ENCODE assay signal across 14 cellular contexts in the genomic region with DNA sequence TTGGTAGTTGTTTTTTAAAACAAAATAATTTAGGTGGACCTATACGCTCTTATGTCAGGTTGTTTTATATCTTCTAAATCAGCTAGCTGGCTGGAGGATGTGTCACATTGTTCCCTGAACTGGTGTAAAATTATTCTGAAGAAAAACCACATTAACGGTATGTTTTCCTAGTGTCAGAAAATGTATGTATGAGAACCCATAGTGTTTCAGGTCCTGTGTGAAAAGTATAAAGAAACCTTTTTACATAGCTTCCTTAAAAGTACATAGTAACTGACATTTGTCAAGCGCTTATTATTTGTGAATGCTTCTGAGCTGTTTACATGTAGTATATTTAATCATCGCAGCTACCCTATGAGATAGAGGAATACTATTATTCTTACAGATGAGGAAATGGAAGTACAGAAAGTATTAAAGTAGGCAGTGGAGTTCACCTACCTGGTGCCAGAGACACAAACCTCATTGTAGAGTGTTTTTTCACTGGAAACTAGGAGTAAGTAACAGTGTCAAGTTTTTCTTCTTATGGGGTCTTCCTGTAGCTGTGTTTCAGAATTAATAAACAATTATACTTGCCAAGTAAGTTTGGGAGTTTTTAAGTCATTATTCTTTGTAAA. TPM values are rescaled to one million over a fixed set of nuclear protein-coding genes. Genes with fewer than 3 reads are reported as not detected.
A peak's percentile ranks its signal among the peaks of the same experiment; 100 is the strongest.
DNase-seq lines count a peak whose midpoint lies in the region; ATAC-seq and TF ChIP-seq lines count a peak whose summit lies in the region.
"Had no signal": no experiment of that assay in that cellular context is flagged by ENCODE, and none has a peak within 500 bp of the region (broad histone marks: within the 10 kb centered on the region; RNA-seq: fewer than 3 reads in every experiment).

No MANE protein-coding gene starts in this region.

- TF ChIP-seq POLR2A in breast epithelium (IDR thresholded peaks at IDR 0.05), result no peak

- peaks cover 5% of the 10 kb centered on the region; the same call in 1 of the 2 replicates for H4K20me1 ChIP-seq in PC-9 (ENCODE audit: insufficient read depth)

- POLR2A ChIA-PET in PC-9 (lab: Charles Lee; ENCODE audit: unreplicated experiment), result interaction anchor here (0.6 kb wide), 1 partner anchor 19 kb away, joined by 8 read pairs; no protein-coding TSS in a partner anchor

- H3K9me2 ChIP-seq in PC-9 (ENCODE audit: insufficient read depth), result no peaks in the 10 kb centered on the region

- CTCF ChIA-PET in PC-9 (lab: Charles Lee), result no interaction called here

- no peaks in the 10 kb centered on the region for H3F3A ChIP-seq in PC-9 (ENCODE audit: insufficient read depth, low read depth)

- peaks cover 88% of the 10 kb centered on the region for H3K4me1 Mint-ChIP-seq in activated T-cell treated with anti-CD3 and anti-CD28 coated beads, Interleukin-2, amount 50 U/mL, for 4 hours (ENCODE audit: low read depth)
- peaks cover 94% of the 10 kb centered on the region for H3K4me1 Mint-ChIP-seq in stimulated activated naive CD8-positive, alpha-beta T cell treated with anti-CD3 and anti-CD28 coated beads, Interleukin-15, Interleukin-2, amounts not matched to agents 100 ng/mL and 50 ng/mL, for 24 hours (ENCODE audit: low read depth)

- intact Hi-C loops in PC-9 (cut with micrococcal nuclease; ENCODE audit: unreplicated experiment), result no loop called here
- intact Hi-C loops in breast epithelium (cut with DNase I; ENCODE audit: low total_unique reads), result no loop called here

- H3K4me3 ChIP-seq in PC-9 (no peak overlapping the region), breast epithelium (no peak overlapping the region)
- H3K4me3 ChIP-seq: hepatocyte, lung, prostate gland had no signal

- H3K36me3 ChIP-seq in PC-9 (ENCODE audit: low read depth), result peaks cover 6% of the 10 kb centered on the region; the same call in 1 of the 2 replicates
- H3K36me3 ChIP-seq in breast epithelium, result no peaks in the 10 kb centered on the region
- H3K36me3 ChIP-seq: prostate gland had no signal

- H2AFZ ChIP-seq in PC-9, result no peak overlapping the region
- H2AFZ ChIP-seq: hepatocyte had no signal

- H3K27me3 ChIP-seq in PC-9 (ENCODE audit: insufficient read depth, low read depth) (no peaks in the 10 kb centered on the region), breast epithelium (no peaks in the 10 kb centered on the region)
- H3K27me3 ChIP-seq: hepatocyte had no signal

- TF ChIP-seq CTCF in PC-9 (conservative IDR thresholded peaks at IDR 0.05) (no peak), breast epithelium (IDR thresholded peaks at IDR 0.05) (no peak)

- H3K27ac Mint-ChIP-seq in stimulated activated naive CD8-positive, alpha-beta T cell treated with anti-CD3 and anti-CD28 coated beads, Interleukin-15, Interleukin-2, amounts not matched to agents 100 ng/mL and 50 ng/mL, for 24 hours, result peak overlapping the region; percentile 88

- H3K27ac ChIP-seq in PC-9 (peak overlapping the region; percentile 11; the same call in 1 of the 2 replicates), breast epithelium (peak overlapping the region; percentile 4 to 40)
- H3K27ac ChIP-seq: epithelial cell of prostate, hepatocyte, prostate gland had no signal

- H3K4me3 Mint-ChIP-seq in activated T-cell treated with anti-CD3 and anti-CD28 coated beads, Interleukin-2, amount 50 U/mL, for 4 hours, result peak overlapping the region; percentile 35
- peak overlapping the region; percentile 63 for H3K4me3 Mint-ChIP-seq in stimulated activated naive CD8-positive, alpha-beta T cell treated with anti-CD3 and anti-CD28 coated beads, Interleukin-15, Interleukin-2, amounts not matched to agents 100 ng/mL and 50 ng/mL, for 24 hours

- no peaks in the 10 kb centered on the region for H3K27me3 Mint-ChIP-seq in activated T-cell treated with anti-CD3 and anti-CD28 coated beads, Interleukin-2, amount 50 U/mL, for 4 hours (ENCODE audit: low read depth)
- no peaks in the 10 kb centered on the region for H3K27me3 Mint-ChIP-seq in stimulated activated naive CD8-positive, alpha-beta T cell treated with anti-CD3 and anti-CD28 coated beads, Interleukin-15, Interleukin-2, amounts not matched to agents 100 ng/mL and 50 ng/mL, for 24 hours

- no TSS peak for BruUV-seq in PC-9 (replicated peaks; lab: Mats Ljungman, UMichigan)

- no peaks in the 10 kb centered on the region for H3K9me3 Mint-ChIP-seq in activated T-cell treated with anti-CD3 and anti-CD28 coated beads, Interleukin-2, amount 50 U/mL, for 4 hours
- no peaks in the 10 kb centered on the region for H3K9me3 Mint-ChIP-seq in stimulated activated naive CD8-positive, alpha-beta T cell treated with anti-CD3 and anti-CD28 coated beads, Interleukin-15, Interleukin-2, amounts not matched to agents 100 ng/mL and 50 ng/mL, for 24 hours

- H3K9me3 ChIP-seq in PC-9 (ENCODE audit: insufficient read depth, low read depth) (no peaks in the 10 kb centered on the region; the same call in 1 of the 2 replicates), breast epithelium (no peaks in the 10 kb centered on the region)
- H3K9me3 ChIP-seq: prostate gland had no signal

- peak; percentile 55 to 66 for ATAC-seq in activated T-cell treated with anti-CD3 and anti-CD28 coated beads, Interleukin-2, amount 50 U/mL, for 4 hours
- no peak for ATAC-seq in HG03175 (IDR thresholded peaks at IDR 0.05; ENCODE audit: unreplicated experiment)
- ATAC-seq: Panc1 had no signal

- H3K79me2 ChIP-seq in PC-9 (ENCODE audit: low read depth), result peaks cover 100% of the 10 kb centered on the region

- no peak overlapping the region for H3K4me2 ChIP-seq in PC-9

- H3K4me1 ChIP-seq in PC-9 (replicated peaks; ENCODE audit: insufficient read depth) (peaks cover 13% of the 10 kb centered on the region; the same call in 1 of the 2 replicates), breast epithelium (peaks cover 0 to 22% of the 10 kb centered on the region in 2 donors)
- H3K4me1 ChIP-seq: prostate gland had no signal

- H3K36me3 Mint-ChIP-seq in activated T-cell treated with anti-CD3 and anti-CD28 coated beads, Interleukin-2, amount 50 U/mL, for 4 hours (ENCODE audit: insufficient read depth), result peaks cover 10% of the 10 kb centered on the region
- H3K36me3 Mint-ChIP-seq in stimulated activated naive CD8-positive, alpha-beta T cell treated with anti-CD3 and anti-CD28 coated beads, Interleukin-15, Interleukin-2, amounts not matched to agents 100 ng/mL and 50 ng/mL, for 24 hours (ENCODE audit: low read depth), result peaks cover 27% of the 10 kb centered on the region

- DNase-seq in activated T-cell treated with anti-CD3 and anti-CD28 coated beads, Interleukin-2, amount 50 U/mL, for 4 hours, result no peak
- no peak for DNase-seq in activated T-cell treated with anti-CD3 and anti-CD28 coated beads, Interleukin-2, amount 50 U/mL, for 1 hour
- DNase-seq in PC-9 (no peak), breast epithelium (ENCODE audit: low spot score in 2 of 2) (no peak), EL (no peak), GOT3 (lab: John Stamatoyannopoulos, UW) (no peak)
- DNase-seq: GF-D8 had no signal

RNA-seq across cellular contexts. Expression of a gene that starts 10.4 kb away (rescaled TPM):
- 10 to 100 TPM; 30.5 to 36.8 (median 34.4) TPM for total RNA-seq in activated T-cell treated with anti-CD3 and anti-CD28 coated beads, Interleukin-2, amount 50 U/mL, for 4 hours
- total RNA-seq in PC-9 (2021) (27.8 and 34.6 TPM in 2 replicates), breast epithelium (10 to 100 TPM; 60.3 to 70.4 (median 62.9) TPM)

RNA-seq across cellular contexts. Expression of a gene that starts 12.3 kb away (rescaled TPM):
- 100 to 1,000 TPM; 116 to 124 (median 123) TPM for total RNA-seq in activated T-cell treated with anti-CD3 and anti-CD28 coated beads, Interleukin-2, amount 50 U/mL, for 4 hours
- total RNA-seq in PC-9 (2021) (141 and 171 TPM in 2 replicates), breast epithelium (100 to 1,000 TPM in 1 of 3 donors, 10 to 100 TPM in 2; 71.0 to 103 (median 89.6) TPM)
